33 cellular contexts compared by ENCODE assay signal in genomic region chrX:154657226-154657805, GRCh38. TPM values are rescaled to one million over a fixed set of nuclear protein-coding genes. Genes with fewer than 3 reads are reported as not detected.
"Had no signal": no experiment of that assay in that cellular context is flagged by ENCODE, and none has a peak within 500 bp of the region (broad histone marks: within the 10 kb centered on the region; RNA-seq: fewer than 3 reads in every experiment).

No MANE protein-coding gene starts in this region.

- DNase-seq: heart right ventricle; hippocampal formation; left colon; left lung; lower lobe of right lung; mammary epithelial cell; mesenchymal stem cell; naive thymus-derived CD8-positive, alpha-beta T cell; nucleus accumbens; ovary; sigmoid colon; small intestine; spleen; stimulated activated CD4-positive, alpha-beta T cell treated with anti-CD3 and anti-CD28 coated beads, Interleukin-4, amount 100 ng/mL, for 24 hours; stimulated activated naive CD4-positive, alpha-beta T cell; tibial artery; uterus had no signal

- H3K36me3 ChIP-seq: heart right ventricle, left lung, lower lobe of right lung, ovary, right atrium auricular region, sigmoid colon, spleen, suprapubic skin, thoracic aorta, tibial artery, uterus had no signal

- H3K27ac ChIP-seq: heart right ventricle, left lung, lower lobe of right lung, ovary, right atrium auricular region, sigmoid colon, spleen, suprapubic skin, thoracic aorta, tibial artery, uterus had no signal

- ATAC-seq: heart right ventricle; left colon; left lung; lower lobe of right lung; naive thymus-derived CD8-positive, alpha-beta T cell; stimulated activated effector memory CD8-positive, alpha-beta T cell treated with anti-CD3 and anti-CD28 coated beads, Interleukin-12 subunit alpha, Interleukin-12 subunit beta, amount 100 ng/mL, for 72 hours had no signal

- H3K27me3 ChIP-seq: heart right ventricle, left lung, ovary, right atrium auricular region, sigmoid colon, spleen, suprapubic skin, tibial artery, uterus had no signal

- H3K4me1 ChIP-seq: heart right ventricle, left lung, lower lobe of right lung, right atrium auricular region, sigmoid colon, suprapubic skin, tibial artery, uterus had no signal

- H3K27ac Mint-ChIP-seq: naive thymus-derived CD8-positive, alpha-beta T cell; nephron; progenitor cell of endocrine pancreas; stimulated activated effector memory CD8-positive, alpha-beta T cell treated with anti-CD3 and anti-CD28 coated beads, Interleukin-12 subunit alpha, Interleukin-12 subunit beta, amount 100 ng/mL, for 72 hours; stimulated activated naive CD8-positive, alpha-beta T cell treated with anti-CD3 and anti-CD28 coated beads, Interleukin-15, Interleukin-2, amounts not matched to agents 100 ng/mL and 50 ng/mL, for 24 hours; type B pancreatic cell had no signal

- H3K36me3 Mint-ChIP-seq: naive thymus-derived CD8-positive, alpha-beta T cell; stimulated activated effector memory CD8-positive, alpha-beta T cell treated with anti-CD3 and anti-CD28 coated beads, Interleukin-12 subunit alpha, Interleukin-12 subunit beta, amount 100 ng/mL, for 72 hours; type B pancreatic cell had no signal

- H3K4me1 Mint-ChIP-seq: nephron, neural crest cell had no signal

- H3K9me3 ChIP-seq: left lung, lower lobe of right lung, ovary, right atrium auricular region, sigmoid colon, spleen, suprapubic skin, thoracic aorta, tibial artery, uterus had no signal

- H3K4me3 Mint-ChIP-seq: naive thymus-derived CD8-positive, alpha-beta T cell; nephron; neural crest cell; stimulated activated effector memory CD8-positive, alpha-beta T cell treated with anti-CD3 and anti-CD28 coated beads, Interleukin-12 subunit alpha, Interleukin-12 subunit beta, amount 100 ng/mL, for 72 hours; stimulated activated naive CD8-positive, alpha-beta T cell treated with anti-CD3 and anti-CD28 coated beads, Interleukin-15, Interleukin-2, amounts not matched to agents 100 ng/mL and 50 ng/mL, for 24 hours; type B pancreatic cell had no signal

- H3K27me3 Mint-ChIP-seq: naive thymus-derived CD8-positive, alpha-beta T cell; progenitor cell of endocrine pancreas; stimulated activated naive CD8-positive, alpha-beta T cell treated with anti-CD3 and anti-CD28 coated beads, Interleukin-15, Interleukin-2, amounts not matched to agents 100 ng/mL and 50 ng/mL, for 24 hours; type B pancreatic cell had no signal

- H3K9me3 Mint-ChIP-seq: naive thymus-derived CD8-positive, alpha-beta T cell; stimulated activated effector memory CD8-positive, alpha-beta T cell treated with anti-CD3 and anti-CD28 coated beads, Interleukin-12 subunit alpha, Interleukin-12 subunit beta, amount 100 ng/mL, for 72 hours; stimulated activated naive CD8-positive, alpha-beta T cell treated with anti-CD3 and anti-CD28 coated beads, Interleukin-15, Interleukin-2, amounts not matched to agents 100 ng/mL and 50 ng/mL, for 24 hours had no signal

- FAIRE-seq: kidney, small intestine had no signal

- H3K4me3 ChIP-seq: heart right ventricle, left lung, lower lobe of right lung, ovary, right atrium auricular region, sigmoid colon, spleen, suprapubic skin, thoracic aorta, tibial artery, uterus had no signal

RNA-seq across cellular contexts. Expression of gene CTAG2, which starts 3.9 kb away (rescaled TPM):
- total RNA-seq: heart right ventricle, left colon, left lung, liver, lower lobe of right lung, mammary epithelial cell, mucosa of gallbladder, neural crest cell, progenitor cell of endocrine pancreas, pulmonary artery endothelial cell, renal cortical epithelial cell, right atrium auricular region, sigmoid colon, subcutaneous adipose tissue, suprapubic skin, thoracic aorta, ureter, uterus had no signal
- polyA plus RNA-seq: heart right ventricle; liver; mammary epithelial cell; naive thymus-derived CD8-positive, alpha-beta T cell had no signal

RNA-seq across cellular contexts. Expression of gene CTAG1B, which starts 38.2 kb away (rescaled TPM):
- total RNA-seq: heart right ventricle; kidney; left colon; left lung; liver; lower lobe of right lung; mammary epithelial cell; mucosa of gallbladder; naive thymus-derived CD8-positive, alpha-beta T cell; neural crest cell; ovary; progenitor cell of endocrine pancreas; pulmonary artery endothelial cell; renal cortical epithelial cell; right atrium auricular region; sigmoid colon; spleen; subcutaneous adipose tissue; suprapubic skin; thoracic aorta; ureter had no signal
- polyA plus RNA-seq: heart right ventricle; liver; mammary epithelial cell; naive thymus-derived CD8-positive, alpha-beta T cell; sigmoid colon; small intestine; spleen had no signal
